15 cellular contexts compared by ENCODE assay signal in the genomic region with DNA sequence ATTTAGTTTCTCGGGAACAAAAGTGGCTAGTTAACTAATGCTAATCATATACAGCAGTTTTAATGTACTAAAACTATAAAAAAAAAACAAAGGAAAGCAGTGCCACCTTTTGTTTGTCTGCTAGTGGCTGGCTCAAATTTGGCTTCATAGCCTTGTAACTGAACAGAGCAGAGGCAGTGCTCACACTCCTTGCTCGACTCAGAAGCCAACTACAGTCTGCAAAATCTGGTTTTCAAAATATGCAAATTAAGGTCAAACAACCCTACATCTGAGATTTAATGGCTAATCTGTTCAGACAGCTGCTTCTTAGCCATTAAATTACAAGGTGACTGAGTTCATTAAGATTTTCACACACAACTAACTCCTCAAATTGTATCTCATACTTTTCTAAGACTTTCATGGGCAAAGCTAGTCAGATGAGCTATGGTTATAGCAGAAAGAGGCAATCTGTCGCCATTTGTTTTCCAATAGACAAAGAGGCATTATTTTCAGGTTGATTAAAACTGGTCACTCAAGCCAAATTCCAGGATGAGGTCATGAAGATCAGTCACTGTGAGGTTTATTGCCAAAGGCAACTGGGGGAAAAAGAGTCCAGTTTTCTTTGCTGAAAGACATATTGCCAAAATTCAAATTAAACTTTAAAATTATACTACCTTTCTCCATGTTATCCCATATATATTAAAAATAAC. TPM values are rescaled to one million over a fixed set of nuclear protein-coding genes. Genes with fewer than 3 reads are reported as not detected.
DNase-seq lines count a peak whose midpoint lies in the region; ATAC-seq, FAIRE-seq and TF ChIP-seq lines count a peak whose summit lies in the region.
"Had no signal": no experiment of that assay in that cellular context is flagged by ENCODE, and none has a peak within 500 bp of the region (broad histone marks: within the 10 kb centered on the region; RNA-seq: fewer than 3 reads in every experiment).

No MANE protein-coding gene starts in this region.

- H3K9me3 ChIP-seq in endothelial cell of umbilical vein (replicated peaks; ENCODE audit: control insufficient read depth, insufficient read depth, low read length): no peaks in the 10 kb centered on the region

- no peaks in the 10 kb centered on the region for H3K4me1 Mint-ChIP-seq in stimulated activated memory B cell treated with anti-CD40 and anti-IgM and Interleukin-4, amounts not matched to agents 10 μg/mL and 1 μg/mL and 100 μg/mL, for 72 hours

- intact Hi-C loops in Right ventricle myocardium inferior (cut with DNase I): no loop called here
- intact Hi-C loops in cardiac septum (cut with DNase I): no loop called here
- intact Hi-C loops in endothelial cell of umbilical vein (cut with micrococcal nuclease): no loop called here

- no peaks in the 10 kb centered on the region for H3K79me2 ChIP-seq in endothelial cell of umbilical vein (ENCODE audit: control insufficient read depth, insufficient read depth, low read length)

- H4K20me1 ChIP-seq in endothelial cell of umbilical vein (replicated peaks; ENCODE audit: control insufficient read depth, extremely low read depth, insufficient read depth, low read length): no peaks in the 10 kb centered on the region

- BruUV-seq in endothelial cell of umbilical vein (replicated peaks; lab: Mats Ljungman, UMichigan): no TSS peak

- H3K27me3 Mint-ChIP-seq in stimulated activated memory B cell treated with anti-CD40 and anti-IgM and Interleukin-4, amounts not matched to agents 10 μg/mL and 1 μg/mL and 100 μg/mL, for 72 hours: peaks cover 24% of the 10 kb centered on the region
- H3K27me3 Mint-ChIP-seq: type B pancreatic cell had no signal

- H3K27me3 ChIP-seq in endothelial cell of umbilical vein (ENCODE audit: control insufficient read depth in 2 of 2, insufficient read depth in 2 of 2, low read length in 2 of 2): no peaks in the 10 kb centered on the region

- CTCF ChIA-PET in endothelial cell of umbilical vein (lab: Charles Lee): interaction anchor here (0.6 to 2.6 kb wide), 4 partner anchors 16 to 426 kb away, joined by 3 to 14 read pairs (median 6); no protein-coding TSS in a partner anchor

- dilution Hi-C loops in endothelial cell of umbilical vein (cut with MboI; ENCODE audit: extremely low pct_ligation_motif_present, low sequenced_read_pairs): no loop called here

- H3K4me3 ChIP-seq in endothelial cell of umbilical vein (replicated peaks in 1 of 3; ENCODE audit: insufficient read depth in 1 of 3, low read depth in 1 of 3, low read length in 3 of 3): no peak overlapping the region

- no peaks in the 10 kb centered on the region for H3K9me3 Mint-ChIP-seq in stimulated activated memory B cell treated with anti-CD40 and anti-IgM and Interleukin-4, amounts not matched to agents 10 μg/mL and 1 μg/mL and 100 μg/mL, for 72 hours

- no peaks in the 10 kb centered on the region for H3K36me3 Mint-ChIP-seq in stimulated activated memory B cell treated with anti-CD40 and anti-IgM and Interleukin-4, amounts not matched to agents 10 μg/mL and 1 μg/mL and 100 μg/mL, for 72 hours
- H3K36me3 Mint-ChIP-seq: type B pancreatic cell had no signal

- no peak for TF ChIP-seq POLR2A in endothelial cell of umbilical vein (IDR thresholded peaks at IDR 0.05; ENCODE audit: low read depth, low read length)

- ATAC-seq in Right ventricle myocardium inferior: peak; percentile 43
- no peak for ATAC-seq in GM18868 (IDR thresholded peaks at IDR 0.05; ENCODE audit: unreplicated experiment)
- ATAC-seq in HG02798 (IDR thresholded peaks at IDR 0.05; ENCODE audit: poor library complexity, unreplicated experiment): no peak
- ATAC-seq in HG02678 (IDR thresholded peaks at IDR 0.05; ENCODE audit: unreplicated experiment): no peak
- ATAC-seq in stimulated activated memory B cell treated with anti-CD40 and anti-IgM and Interleukin-4, amounts not matched to agents 10 μg/mL and 1 μg/mL and 100 μg/mL, for 72 hours: no peak

- TF ChIP-seq CTCF in endothelial cell of umbilical vein (IDR thresholded peaks at IDR 0.05; ENCODE audit: extremely low read depth in 1 of 2, insufficient read depth in 1 of 2, low read depth in 1 of 2, low read length in 2 of 2): no peak

- peak; percentile 4 for FAIRE-seq in endothelial cell of umbilical vein (lab: Jason Lieb, UNC)

- no peak for DNase-seq in Right ventricle myocardium inferior (ENCODE audit: missing footprints)
- no peak for DNase-seq in cardiac septum (ENCODE audit: low spot score)
- peak; percentile 64 for DNase-seq in endothelial cell of umbilical vein (ENCODE audit: low read depth, low spot score)
- DNase-seq in medulla oblongata (ENCODE audit: extremely low spot score): peak; percentile 82
- DNase-seq: activated T-cell treated with anti-CD3 and anti-CD28 coated beads for 4 hours, GOT3, NCI-H526, SIG-M5 had no signal

- no peak overlapping the region for H3K4me2 ChIP-seq in endothelial cell of umbilical vein (ENCODE audit: insufficient read depth, low read length)

- no peak overlapping the region for H3K4me3 Mint-ChIP-seq in stimulated activated memory B cell treated with anti-CD40 and anti-IgM and Interleukin-4, amounts not matched to agents 10 μg/mL and 1 μg/mL and 100 μg/mL, for 72 hours
- H3K4me3 Mint-ChIP-seq: type B pancreatic cell had no signal

- H3K27ac Mint-ChIP-seq in stimulated activated memory B cell treated with anti-CD40 and anti-IgM and Interleukin-4, amounts not matched to agents 10 μg/mL and 1 μg/mL and 100 μg/mL, for 72 hours: no peak overlapping the region
- H3K27ac Mint-ChIP-seq: type B pancreatic cell had no signal

- H3K4me1 ChIP-seq in endothelial cell of umbilical vein (ENCODE audit: control insufficient read depth, extremely low read depth, insufficient read depth, low read length): peaks cover 22% of the 10 kb centered on the region

- no peak overlapping the region for H3K9ac ChIP-seq in endothelial cell of umbilical vein (replicated peaks; ENCODE audit: extremely low read depth, insufficient read depth, low read length)

- H2AFZ ChIP-seq in endothelial cell of umbilical vein (ENCODE audit: low read depth, low read length): peak overlapping the region; percentile 30

- H3K36me3 ChIP-seq in endothelial cell of umbilical vein (ENCODE audit: control insufficient read depth in 2 of 2, extremely low read depth in 1 of 2, insufficient read depth in 2 of 2, low read length in 2 of 2): no peaks in the 10 kb centered on the region

- H3K27ac ChIP-seq in endothelial cell of umbilical vein (ENCODE audit: insufficient read depth, low read depth, low read length): no peak overlapping the region
- H3K27ac ChIP-seq: VCaP had no signal

- no peaks in the 10 kb centered on the region for H3K9me1 ChIP-seq in endothelial cell of umbilical vein (replicated peaks; ENCODE audit: control insufficient read depth, extremely low read depth, insufficient read depth, low read length)

- POLR2A ChIA-PET in endothelial cell of umbilical vein (lab: Charles Lee): no interaction called here

TF ChIP-seq in endothelial cell of umbilical vein, 7 proteins besides CTCF, POLR2A, EP300 and RAD21:
- TF ChIP-seq JUN (IDR thresholded peaks at IDR 0.05; ENCODE audit: borderline replicate concordance, insufficient read depth, insufficient read length, low read depth) (peak; percentile 28), GATA2 (IDR thresholded peaks at IDR 0.05; ENCODE audit: insufficient read depth, insufficient read length, low read depth, low read length) (no peak), POLR2AphosphoS5 (IDR thresholded peaks at IDR 0.05; ENCODE audit: insufficient read depth, low read depth, low read length) (no peak), EZH2 (IDR thresholded peaks at IDR 0.05; ENCODE audit: borderline replicate concordance, low read depth, low read length, severe bottlenecking) (no peak)
TF ChIP-seq in endothelial cell of umbilical vein: peak in this region for 1.

RNA-seq across cellular contexts. Expression of gene EPB41L4A, which starts 56.8 kb away (rescaled TPM):
- total RNA-seq in Right ventricle myocardium inferior: 21.5 TPM
- 18.0 TPM for total RNA-seq in cardiac septum
- total RNA-seq in endothelial cell of umbilical vein: 17.9 and 18.0 TPM in 2 replicates
- 4.2 and 6.0 TPM in 2 replicates for polyA plus RNA-seq in endothelial cell of umbilical vein
- 3.9 and 4.4 TPM in 2 replicates for polyA plus RNA-seq in endothelial cell of umbilical vein (2011; cell fraction: cytosol; rRNA removed)
- polyA plus RNA-seq in endothelial cell of umbilical vein (2011; cell fraction: nucleus; rRNA removed): 13.6 and 13.7 TPM in 2 replicates
- 7.8 and 10.2 TPM in 2 replicates for polyA plus RNA-seq in endothelial cell of umbilical vein (2012)
- polyA minus RNA-seq in endothelial cell of umbilical vein: 12.5 and 21.7 TPM in 2 replicates
- 3.9 TPM for polyA minus RNA-seq in endothelial cell of umbilical vein (2011; cell fraction: cytosol; rRNA and poly(A)+ RNA removed)
- polyA minus RNA-seq in endothelial cell of umbilical vein (2011; cell fraction: nucleus; rRNA and poly(A)+ RNA removed): 50.6 and 62.4 TPM in 2 replicates
- total RNA-seq: A673 had no signal

Comparison
In these comparisons a context has a peak if more than half of its experiments do, and no peak if none do; other contexts are left out.
1. DNase-seq: peak in endothelial cell of umbilical vein (single experiment) and medulla oblongata (single experiment); none in Right ventricle myocardium inferior (single experiment) and cardiac septum (single experiment).